18 cellular contexts compared by ENCODE assay signal in genomic region chr2:26932974-26933373, GRCh38. TPM values are rescaled to one million over a fixed set of nuclear protein-coding genes. Genes with fewer than 3 reads are reported as not detected.
DNase-seq lines count a peak whose midpoint lies in the region; ATAC-seq, FAIRE-seq and TF ChIP-seq lines count a peak whose summit lies in the region.
"Had no signal": no experiment of that assay in that cellular context is flagged by ENCODE, and none has a peak within 500 bp of the region (broad histone marks: within the 10 kb centered on the region; RNA-seq: fewer than 3 reads in every experiment).

No MANE protein-coding gene starts in this region.

- intact Hi-C loops in right cardiac atrium (cut with DNase I) (no loop called here), mucosa of descending colon (cut with DNase I, micrococcal nuclease) (no loop called here)

- H2BK15ac ChIP-seq in H9 (ENCODE audit: low read depth, low read length), result no peak overlapping the region

- POLR2A ChIA-PET in A549 (lab: Yijun Ruan, JAX), result no interaction called here

- no peak for TF ChIP-seq CTCF in A549 (IDR thresholded peaks at IDR 0.05)
- TF ChIP-seq CTCF in H9 (conservative IDR thresholded peaks at IDR 0.05), result no peak
- TF ChIP-seq CTCF in mucosa of descending colon (IDR thresholded peaks at IDR 0.05), result no peak
- no peak for TF ChIP-seq CTCF in omental fat pad (IDR thresholded peaks at IDR 0.05)

- H2BK5ac ChIP-seq in H9 (ENCODE audit: insufficient read length, low read length), result no peak overlapping the region

- H3K23me2 ChIP-seq in H9 (ENCODE audit: insufficient read length, low read depth, low read length, poor library complexity, severe bottlenecking), result no peaks in the 10 kb centered on the region

- no peaks in the 10 kb centered on the region for H3K79me1 ChIP-seq in H9 (ENCODE audit: insufficient read depth, low read depth, low read length, poor library complexity, severe bottlenecking)

- H4K5ac ChIP-seq in H9 (ENCODE audit: insufficient read length, low read depth, low read length), result no peak overlapping the region

- no peak overlapping the region for H4K8ac ChIP-seq in H9 (replicated peaks; ENCODE audit: insufficient read length, low read depth, low read length)

- no peak for FAIRE-seq in A549 (lab: Jason Lieb, UNC)
- FAIRE-seq: A204.1, D721Med had no signal

- no peaks in the 10 kb centered on the region for H3K36me3 ChIP-seq in mucosa of descending colon (ENCODE audit: low read depth)

- no peak overlapping the region for H3K4me2 ChIP-seq in A549
- no peak overlapping the region for H3K4me2 ChIP-seq in H9 (ENCODE audit: insufficient read depth, insufficient read length, low read length)

- H3K27ac Mint-ChIP-seq in H9, result no peak overlapping the region
- H3K27ac Mint-ChIP-seq: CD4-positive, alpha-beta T cell had no signal

- H3K56ac ChIP-seq in H9 (ENCODE audit: insufficient read length, low read depth, low read length), result no peak overlapping the region

- no peak overlapping the region for H3K4ac ChIP-seq in H9 (ENCODE audit: low read depth, low read length)

- H3K36me3 Mint-ChIP-seq in H9 (ENCODE audit: insufficient read depth in 1 of 3, low read depth in 3 of 3), result peaks cover 0 to 6% (median 0%) of the 10 kb centered on the region in 3 experiments; a peak in 2 of 7 replicates

- no peaks in the 10 kb centered on the region for H3K9me3 Mint-ChIP-seq in H9
- H3K9me3 Mint-ChIP-seq: CD4-positive, alpha-beta T cell had no signal

- no peak overlapping the region for H3K4me3 ChIP-seq in A549
- no peak overlapping the region for H3K4me3 ChIP-seq in right cardiac atrium (ENCODE audit: low read length)
- H3K4me3 ChIP-seq in mucosa of descending colon, result no peak overlapping the region

- no peak for DNase-seq in A549 (ENCODE audit: low read depth in 1 of 2, low spot score in 1 of 2)
- DNase-seq in H9, result peak; percentile 5
- DNase-seq in right cardiac atrium, result no peak
- DNase-seq in mucosa of descending colon, result no peak
- DNase-seq in GF-D8 (lab: John Stamatoyannopoulos, UW), result no peak
- no peak for DNase-seq in omental fat pad (ENCODE audit: low spot score)
- DNase-seq: AML-193; Caco-2; CD4-positive, alpha-beta T cell; DMS79; GDM1; GOT3; H7 had no signal

- H2BK12ac ChIP-seq in H9 (ENCODE audit: insufficient read length, low read depth, low read length), result no peak overlapping the region

- peaks cover 10% of the 10 kb centered on the region for H3K27me3 Mint-ChIP-seq in H9 (ENCODE audit: low read depth)

- H2BK120ac ChIP-seq in H9 (ENCODE audit: low read depth, low read length, poor library complexity, severe bottlenecking), result no peak overlapping the region

- H4K91ac ChIP-seq in H9 (ENCODE audit: insufficient read length, low read depth, low read length), result no peak overlapping the region

- no peaks in the 10 kb centered on the region for H3K27me3 ChIP-seq in H9 (ENCODE audit: insufficient read depth, low read length)
- H3K27me3 ChIP-seq in right cardiac atrium (ENCODE audit: control insufficient read depth, insufficient read depth), result no peaks in the 10 kb centered on the region

- no peaks in the 10 kb centered on the region for H3K79me2 ChIP-seq in H9 (ENCODE audit: insufficient read depth, low read length)

- no peak overlapping the region for H3K14ac ChIP-seq in H9 (ENCODE audit: insufficient read depth, low read length)

- H3K9ac ChIP-seq in H9 (ENCODE audit: extremely low read depth, insufficient read length, low read length), result no peak overlapping the region

- H3K4me3 Mint-ChIP-seq in H9, result no peak overlapping the region
- H3K4me3 Mint-ChIP-seq: CD4-positive, alpha-beta T cell had no signal

- no peak overlapping the region for H3K18ac ChIP-seq in H9 (ENCODE audit: insufficient read length, low read depth, low read length)

- WGBS in A549 (ENCODE audit: missing lambda C conversion rate), result 68% methylated on average over 11 of the region's 11 CpGs
- no CpG with 5 or more reads among the region's 11 CpGs for WGBS in H9 (ENCODE audit: extremely low coverage, insufficient read length, low lambda C conversion rate)
- WGBS in right cardiac atrium, result 70% methylated on average over 11 of the region's 11 CpGs

- H2BK20ac ChIP-seq in H9 (ENCODE audit: low read depth, low read length, poor library complexity, severe bottlenecking), result no peak overlapping the region

- CTCF ChIA-PET in A549 (lab: Yijun Ruan, JAX), result interaction anchor here (1.1 to 34.5 kb wide), 6 partner anchors 9 to 327 kb away, joined by 3 to 669 read pairs (median 31); partner anchors contain the start of gene DPYSL5

- H2AK5ac ChIP-seq in H9 (ENCODE audit: insufficient read length, low read length), result no peak overlapping the region

- H3K9me3 ChIP-seq in A549, result no peaks in the 10 kb centered on the region
- no peaks in the 10 kb centered on the region for H3K9me3 ChIP-seq in H9 (ENCODE audit: control insufficient read depth, low read depth, low read length)
- H3K9me3 ChIP-seq in right cardiac atrium (ENCODE audit: control insufficient read depth, low read length), result no peaks in the 10 kb centered on the region
- no peaks in the 10 kb centered on the region for H3K9me3 ChIP-seq in mucosa of descending colon
- H3K9me3 ChIP-seq: Caco-2 had no signal

- TF ChIP-seq POLR2A in A549 (IDR thresholded peaks at IDR 0.05; ENCODE audit: low read length), result no peak

- peaks cover 0 to 4% of the 10 kb centered on the region in 2 experiments; a peak in 2 of 4 replicates for H3K4me1 Mint-ChIP-seq in H9

- no peak overlapping the region for H2AFZ ChIP-seq in H9 (ENCODE audit: low read length)

- peak; percentile 13 to 31; a peak in 2 of 6 replicates for ATAC-seq in A549
- peak; percentile 29 to 31 for ATAC-seq in right cardiac atrium
- ATAC-seq in mucosa of descending colon, result peak; percentile 30
- ATAC-seq in GM19452 (IDR thresholded peaks at IDR 0.05; ENCODE audit: unreplicated experiment), result no peak
- ATAC-seq in omental fat pad (ENCODE audit: low FRiP score), result no peak
- no peak for ATAC-seq in HG03457 (IDR thresholded peaks at IDR 0.05; ENCODE audit: unreplicated experiment)

- TF ChIP-seq EP300 in A549 (IDR thresholded peaks at IDR 0.05), result no peak

- H3K23ac ChIP-seq in H9 (ENCODE audit: insufficient read length, low read depth, low read length), result no peak overlapping the region

- no peak overlapping the region for H3T11ph ChIP-seq in H9 (ENCODE audit: low read length)

- H3K27ac ChIP-seq in A549 (no peak overlapping the region), H9 (ENCODE audit: insufficient read length, low read depth, low read length) (no peak overlapping the region), right cardiac atrium (ENCODE audit: low read length) (no peak overlapping the region)
- H3K27ac ChIP-seq: C4-2B had no signal

- H4K20me1 ChIP-seq in H9 (ENCODE audit: control insufficient read depth, insufficient read depth, insufficient read length), result no peaks in the 10 kb centered on the region

- H3K4me1 ChIP-seq in A549 (no peaks in the 10 kb centered on the region), H9 (ENCODE audit: insufficient read depth, low read length) (no peaks in the 10 kb centered on the region), right cardiac atrium (ENCODE audit: control insufficient read depth, insufficient read depth, low read length) (no peaks in the 10 kb centered on the region), mucosa of descending colon (ENCODE audit: low read depth) (no peaks in the 10 kb centered on the region)
- H3K4me1 ChIP-seq: Caco-2 had no signal

- no peak for TF ChIP-seq RAD21 in A549 (conservative IDR thresholded peaks at IDR 0.05 in 1 of 2, IDR thresholded peaks at IDR 0.05 in 1 of 2)

TF ChIP-seq in A549, 52 proteins besides CTCF, POLR2A, EP300 and RAD21 (continues in another document):
- TF ChIP-seq FOSB (CRISPR knock-in tag; IDR thresholded peaks at IDR 0.05) (no peak), REST (IDR thresholded peaks at IDR 0.05) (no peak), NR3C1 (IDR thresholded peaks at IDR 0.05) (no peak), KDM1A (IDR thresholded peaks at IDR 0.05; ENCODE audit: low read depth) (no peak), FOXS1 (CRISPR knock-in tag; IDR thresholded peaks at IDR 0.05) (no peak), ESRRA (IDR thresholded peaks at IDR 0.05; ENCODE audit: borderline replicate concordance, low read length) (no peak), HDAC2 (IDR thresholded peaks at IDR 0.05) (no peak), CBX2 (IDR thresholded peaks at IDR 0.05; ENCODE audit: borderline replicate concordance, low read depth) (no peak), ZSCAN20 (CRISPR knock-in tag; IDR thresholded peaks at IDR 0.05) (no peak), MYC (IDR thresholded peaks at IDR 0.05; ENCODE audit: borderline replicate concordance, low read length) (no peak)

RNA-seq across cellular contexts. Expression of gene MAPRE3, which starts 37.5 kb away (rescaled TPM):
- polyA plus RNA-seq in A549 (2011; rRNA removed) (12.0 and 12.1 TPM in 2 replicates), A549 (2017; fragmentation: RNase III; extraction: RNeasy Plus Mini Kit Qiagen cat#74134 plus additional on column Dnase treatment) (19.3 to 21.8 TPM (median 21.5 TPM) in 3 replicates), right cardiac atrium (85.1 TPM)
- 9.5 and 11.3 TPM in 2 replicates for polyA plus RNA-seq in A549 (2012; cell fraction: cytosol; rRNA removed)
- 21.3 and 23.4 TPM in 2 replicates for polyA plus RNA-seq in A549 (2012; cell fraction: nucleus; rRNA removed)
- polyA minus RNA-seq in A549 (2011; rRNA and poly(A)+ RNA removed), result 8.9 and 10.4 TPM in 2 replicates
- total RNA-seq in H9 (2021) (1.9 and 2.0 TPM in 2 replicates), right cardiac atrium (10 to 100 TPM; 43.6 to 58.8 (median 49.9) TPM), mucosa of descending colon (10 to 100 TPM; 23.9 to 36.1 (median 35.6) TPM), omental fat pad (10 to 100 TPM; 11.5 to 24.2 (median 12.3) TPM)

Comparison
In these comparisons a context has a peak if more than half of its experiments do, and no peak if none do; other contexts are left out.
1. ATAC-seq: peak in A549 (2 of 2), right cardiac atrium (2 of 2) and mucosa of descending colon (single experiment); none in GM19452 (single experiment), omental fat pad (single experiment) and HG03457 (single experiment).